Comparison of ENCODE assay signal across 30 cellular contexts in the genomic region with DNA sequence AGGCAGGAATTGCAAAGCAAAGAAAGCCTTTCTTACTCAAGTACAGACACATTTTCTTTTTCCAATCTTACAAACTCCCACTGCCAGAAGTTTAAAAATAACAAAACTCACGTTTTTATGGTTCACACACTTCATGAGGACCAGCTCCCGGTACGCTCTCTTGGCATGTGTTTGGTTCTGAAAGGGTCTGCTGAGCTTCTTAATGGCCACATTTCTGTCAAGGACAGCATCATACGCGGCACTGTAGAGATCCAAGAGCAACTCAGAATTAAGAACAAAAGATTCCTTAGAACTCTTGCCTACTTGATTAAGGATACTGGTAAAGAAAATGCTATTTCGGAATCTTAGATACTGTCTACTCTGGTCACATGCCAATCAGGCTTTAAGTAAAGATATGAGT.
"Had no signal": no experiment of that assay in that cellular context is flagged by ENCODE, and none has a peak within 500 bp of the region (broad histone marks: within the 10 kb centered on the region; RNA-seq: fewer than 3 reads in every experiment).

No MANE protein-coding gene starts in this region.

- H3K4me3 Mint-ChIP-seq: central memory CD8-positive, alpha-beta T cell; effector memory CD8-positive, alpha-beta T cell; immature natural killer cell; natural killer cell had no signal

- H3K27me3 Mint-ChIP-seq: central memory CD8-positive, alpha-beta T cell; effector memory CD8-positive, alpha-beta T cell had no signal

- H3K4me2 ChIP-seq: smooth muscle cell had no signal

- ATAC-seq: effector memory CD8-positive, alpha-beta T cell; left colon; left ventricle myocardium superior; natural killer cell; sciatic nerve had no signal

- DNase-seq: dermis blood vessel endothelial cell; effector memory CD8-positive, alpha-beta T cell; erythroblast; esophagus squamous epithelium; foreskin melanocyte; hypothalamus; immature natural killer cell; islet precursor cell; kidney glomerular epithelial cell; left colon; left ventricle myocardium superior; mesenchymal stem cell; midbrain; natural killer cell; stimulated activated CD4-positive, alpha-beta T cell treated with anti-CD3 and anti-CD28 coated beads, Interleukin-12 subunit alpha, Interleukin-12 subunit beta, amount 100 ng/mL, for 4 hours; stimulated activated CD4-positive, alpha-beta T cell treated with anti-CD3 and anti-CD28 coated beads, Interleukin-1b, Interleukin-23, amount 100 ng/mL, for 48 hours; stimulated activated CD4-positive, alpha-beta T cell treated with anti-CD3 and anti-CD28 coated beads, Interleukin-4, amount 100 ng/mL, for 1 hour; stimulated activated CD8-positive, alpha-beta memory T cell treated with anti-CD3 and anti-CD28 coated beads, Interleukin-4, amount 100 ng/mL, for 48 hours; stimulated activated naive CD4-positive, alpha-beta T cell; stomach; upper lobe of left lung had no signal

- H3K36me3 Mint-ChIP-seq: immature natural killer cell, natural killer cell had no signal

- H3K4me3 ChIP-seq: coronary artery, esophagus squamous epithelium, prostate gland, right atrium auricular region, smooth muscle cell, stomach, tibial nerve, vagina had no signal

- H3K27ac ChIP-seq: coronary artery, esophagus squamous epithelium, neutrophil, prostate gland, right atrium auricular region, stomach, tibial nerve, upper lobe of left lung, vagina had no signal

- H3K9me3 ChIP-seq: esophagus squamous epithelium, neutrophil, prostate gland, upper lobe of left lung, vagina had no signal

- H3K36me3 ChIP-seq: esophagus squamous epithelium, neutrophil, prostate gland, right atrium auricular region, stomach, tibial nerve, upper lobe of left lung had no signal

- H3K4me1 ChIP-seq: esophagus squamous epithelium, prostate gland, right atrium auricular region, stomach, tibial nerve, upper lobe of left lung, vagina had no signal

- H3K27me3 ChIP-seq: esophagus squamous epithelium, neutrophil, right atrium auricular region, stomach, tibial nerve, upper lobe of left lung, vagina had no signal

- H3K4me1 Mint-ChIP-seq: central memory CD8-positive, alpha-beta T cell; immature natural killer cell; natural killer cell had no signal

- H3K27ac Mint-ChIP-seq: effector memory CD8-positive, alpha-beta T cell; immature natural killer cell; natural killer cell had no signal
